31 cellular contexts compared by ENCODE assay signal in the genomic region with DNA sequence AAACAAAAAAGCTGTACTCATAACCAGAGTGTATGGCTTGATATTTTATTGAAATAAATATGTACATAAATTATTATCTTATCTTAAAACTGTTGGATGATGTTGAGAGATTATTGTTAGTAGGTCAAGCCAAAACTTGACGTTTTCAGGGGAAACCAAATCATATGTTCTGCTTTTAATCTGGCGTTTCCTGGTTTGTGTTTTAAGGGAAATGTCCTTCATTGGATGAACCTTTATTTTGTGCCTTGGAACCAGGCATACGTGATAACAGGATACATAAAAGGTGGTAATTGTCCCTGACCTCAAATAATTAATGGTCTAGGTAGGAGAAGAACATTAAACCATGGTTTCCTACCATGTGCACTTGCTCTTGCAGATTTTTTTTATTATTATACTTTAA.
"Had no signal": no experiment of that assay in that cellular context is flagged by ENCODE, and none has a peak within 500 bp of the region (broad histone marks: within the 10 kb centered on the region; RNA-seq: fewer than 3 reads in every experiment).

No MANE protein-coding gene starts in this region.

- H3K9me3 Mint-ChIP-seq: activated T-cell treated with anti-CD3 and anti-CD28 coated beads, Interleukin-2, amount 50 U/mL, for 4 hours; dendritic cell treated with granulocyte-macrophage colony-stimulating factor and Interleukin-4, amounts not matched to agents 40 ng/mL and 50 ng/mL, for 4 days; endodermal cell; mesothelial cell of epicardium; neural crest cell had no signal

- H3K36me3 Mint-ChIP-seq: naive B cell had no signal

- H3K9me3 ChIP-seq: pancreas, prostate gland, stomach, thyroid gland, upper lobe of left lung had no signal

- H3K4me1 Mint-ChIP-seq: endodermal cell had no signal

- ATAC-seq: esophagus mucosa, left cardiac atrium, left ventricle myocardium superior, sciatic nerve had no signal

- H3K4me3 ChIP-seq: pancreas, prostate gland, skin epidermis, stomach, thyroid gland, upper lobe of left lung had no signal

- FAIRE-seq: keratinocyte, pancreas had no signal

- H3K27me3 ChIP-seq: pancreas, stomach, thyroid gland, upper lobe of left lung had no signal

- H3K36me3 ChIP-seq: pancreas, prostate gland, stomach, thyroid gland, upper lobe of left lung had no signal

- H3K4me1 ChIP-seq: pancreas, prostate gland, thyroid gland, upper lobe of left lung had no signal

- H3K27ac ChIP-seq: prostate gland, stomach, thyroid gland, upper lobe of left lung had no signal

- DNase-seq: activated CD4-positive, CD25-positive, alpha-beta regulatory T cell treated with anti-CD3 and anti-CD28 coated beads, Interleukin-2, amount 50 U/mL, for 72 hours; activated CD8-positive, alpha-beta memory T cell treated with anti-CD3 and anti-CD28 coated beads, Interleukin-2, amount 50 U/mL, for 4 hours; activated gamma-delta T cell; activated T-cell treated with anti-CD3 and anti-CD28 coated beads, Interleukin-2, amount 50 U/mL, for 4 hours; amygdala; central memory CD4-positive, alpha-beta T cell; endodermal cell; foreskin fibroblast; head of caudate nucleus; hippocampal formation; left cardiac atrium; left ventricle myocardium superior; naive B cell; nucleus accumbens; pancreas; retina; stimulated activated CD4-positive, alpha-beta T cell treated with anti-CD3 and anti-CD28 coated beads, Interleukin-12 subunit alpha, Interleukin-12 subunit beta, amount 100 ng/mL, for 4 hours; stimulated activated CD4-positive, alpha-beta T cell treated with anti-CD3 and anti-CD28 coated beads, Interleukin-4, amount 100 ng/mL, for 1 hour; stomach; SW 1271; T-helper 2 cell; thyroid gland; upper lobe of left lung had no signal

- H3K4me3 Mint-ChIP-seq: activated T-cell treated with anti-CD3 and anti-CD28 coated beads, Interleukin-2, amount 50 U/mL, for 4 hours; dendritic cell treated with granulocyte-macrophage colony-stimulating factor and Interleukin-4, amounts not matched to agents 40 ng/mL and 50 ng/mL, for 4 days; endodermal cell; mesothelial cell of epicardium; naive B cell; neural crest cell had no signal

- H3K27ac Mint-ChIP-seq: dendritic cell treated with granulocyte-macrophage colony-stimulating factor and Interleukin-4, amounts not matched to agents 40 ng/mL and 50 ng/mL, for 4 days; endodermal cell; mesothelial cell of epicardium had no signal
